Comparison of ENCODE assay signal across 12 cellular contexts in the genomic region with DNA sequence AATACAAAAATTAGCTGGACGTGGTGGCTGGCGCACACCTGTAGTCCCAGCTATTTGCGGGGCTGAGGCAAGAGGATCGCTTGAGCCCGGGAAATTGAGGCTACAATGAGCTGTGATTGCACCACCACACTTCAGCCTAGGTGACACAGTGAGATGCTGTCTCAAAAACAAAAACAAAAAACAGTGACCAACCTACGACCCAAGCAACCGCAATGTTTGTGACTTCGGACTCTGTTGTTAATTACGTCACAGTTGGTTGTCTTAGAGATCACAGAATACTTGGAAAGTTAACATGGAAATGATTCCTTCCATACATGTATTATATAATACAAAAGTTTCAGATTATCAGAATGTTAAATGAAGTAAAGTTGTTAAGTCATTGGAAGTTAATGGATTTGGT.
DNase-seq lines count a peak whose midpoint lies in the region; ATAC-seq and TF ChIP-seq lines count a peak whose summit lies in the region.
"Had no signal": no experiment of that assay in that cellular context is flagged by ENCODE, and none has a peak within 500 bp of the region (broad histone marks: within the 10 kb centered on the region; RNA-seq: fewer than 3 reads in every experiment).

No MANE protein-coding gene starts in this region.

- H3K4me2 ChIP-seq in SK-N-SH, result no peak overlapping the region
- peak overlapping the region; percentile 91 for H3K4me2 ChIP-seq in OCI-LY7 (ENCODE audit: low read length)

- TF ChIP-seq CTCF in SK-N-SH (IDR thresholded peaks at IDR 0.05) (no peak), OCI-LY7 (conservative IDR thresholded peaks at IDR 0.05; ENCODE audit: low read length) (no peak), gastroesophageal sphincter (IDR thresholded peaks at IDR 0.05) (no peak), sigmoid colon (IDR thresholded peaks at IDR 0.05) (no peak)

- H3K27ac ChIP-seq in SK-N-SH (ENCODE audit: low read depth in 2 of 2, low read length in 1 of 2) (peak overlapping the region; percentile 100; a peak in 3 of 4 replicates), OCI-LY7 (ENCODE audit: low read depth, low read length, poor library complexity, severe bottlenecking) (no peak overlapping the region), gastroesophageal sphincter (peak overlapping the region in 3 of 4 donors; percentile 89 to 99 (median 95)), sigmoid colon (peak overlapping the region; percentile 95 to 98 (median 98)), substantia nigra (ENCODE audit: low read depth, low read length, poor library complexity, severe bottlenecking) (no peak overlapping the region)
- H3K27ac ChIP-seq: SJSA1 had no signal

- no peaks in the 10 kb centered on the region for H4K20me1 ChIP-seq in SK-N-SH (ENCODE audit: insufficient read depth)
- H4K20me1 ChIP-seq in OCI-LY7 (ENCODE audit: insufficient read depth, low read length), result no peaks in the 10 kb centered on the region

- TF ChIP-seq POLR2A in gastroesophageal sphincter (IDR thresholded peaks at IDR 0.05) (no peak), sigmoid colon (IDR thresholded peaks at IDR 0.05) (no peak)

- no peaks in the 10 kb centered on the region for H3K27me3 ChIP-seq in SK-N-SH (ENCODE audit: insufficient read depth)
- no peaks in the 10 kb centered on the region for H3K27me3 ChIP-seq in gastroesophageal sphincter
- H3K27me3 ChIP-seq in sigmoid colon, result no peaks in the 10 kb centered on the region
- H3K27me3 ChIP-seq: SJSA1, tibial nerve had no signal

- TF ChIP-seq RAD21 in SK-N-SH (IDR thresholded peaks at IDR 0.05; ENCODE audit: low read length), result no peak

- H3K36me3 ChIP-seq in SK-N-SH (replicated peaks in 1 of 2; ENCODE audit: control insufficient read depth in 1 of 2, insufficient read depth in 2 of 2, low read length in 1 of 2) (peaks cover 0 to 2% of the 10 kb centered on the region in 2 experiments), OCI-LY7 (ENCODE audit: insufficient read depth, low read length) (no peaks in the 10 kb centered on the region), gastroesophageal sphincter (peaks cover 0 to 6% of the 10 kb centered on the region in 2 donors), sigmoid colon (peaks cover 0 to 7% (median 0%) of the 10 kb centered on the region in 4 donors)
- H3K36me3 ChIP-seq: SJSA1 had no signal

- WGBS in SK-N-SH (ENCODE audit: low lambda C conversion rate), result 95% methylated on average over 7 of the region's 9 CpGs
- WGBS in gastroesophageal sphincter (ENCODE audit: low coverage in 1 of 2), 2 donors, result 81 to 83% methylated on average over 2 to 9 of the region's 9 CpGs
- WGBS in sigmoid colon, 2 donors, result 82 to 83% methylated on average over 9 of the region's 9 CpGs

- DNase-seq in SK-N-SH, result no peak
- DNase-seq in OCI-LY7 (ENCODE audit: low spot score), result no peak
- no peak for DNase-seq in sigmoid colon
- no peak for DNase-seq in substantia nigra (lab: John Stamatoyannopoulos, UW)
- DNase-seq in stimulated activated naive CD4-positive, alpha-beta T cell treated with Interleukin-2 at 50 U/mL for 16 hours (lab: John Stamatoyannopoulos, UW), result no peak
- DNase-seq: ACHN, NCI-H526 treated with DMSO at 0.1 percent for 48 hours had no signal

- H3K4me1 ChIP-seq in SK-N-SH (ENCODE audit: control insufficient read depth in 1 of 2, insufficient read depth in 2 of 2, low read depth in 1 of 2, low read length in 1 of 2), result peaks cover 23 to 27% of the 10 kb centered on the region in 2 experiments
- peaks cover 27% of the 10 kb centered on the region for H3K4me1 ChIP-seq in OCI-LY7 (ENCODE audit: insufficient read depth, low read length, poor library complexity, severe bottlenecking)
- H3K4me1 ChIP-seq in gastroesophageal sphincter, result peaks cover 0 to 29% (median 9%) of the 10 kb centered on the region in 3 donors
- H3K4me1 ChIP-seq in sigmoid colon, result peaks cover 0 to 33% (median 28%) of the 10 kb centered on the region in 4 donors

- H3K9me2 ChIP-seq in SK-N-SH (no peaks in the 10 kb centered on the region), OCI-LY7 (ENCODE audit: insufficient read depth, low read length) (no peaks in the 10 kb centered on the region)

- CTCF ChIA-PET in SK-N-SH (lab: Yijun Ruan, JAX) (interaction anchor here (1.0 to 8.6 kb wide), 13 partner anchors 8 to 461 kb away, joined by 3 to 213 read pairs (median 11); no protein-coding TSS in a partner anchor), OCI-LY7 (lab: Charles Lee; ENCODE audit: unreplicated experiment) (no interaction called here)

- H3K79me2 ChIP-seq in SK-N-SH (ENCODE audit: insufficient read depth) (no peaks in the 10 kb centered on the region), OCI-LY7 (ENCODE audit: insufficient read depth, low read depth, low read length) (no peaks in the 10 kb centered on the region)

- BruUV-seq in OCI-LY7 (replicated peaks; lab: Mats Ljungman, UMichigan), result no TSS peak

- POLR2A ChIA-PET in SK-N-SH (lab: Yijun Ruan, JAX) (interaction anchor here (0.6 to 4.5 kb wide), 5 partner anchors 21 to 358 kb away, joined by 4 to 52 read pairs (median 11); a partner anchor contains a TSS), OCI-LY7 (lab: Charles Lee) (interaction anchor here (0.8 to 2.2 kb wide), 6 partner anchors 10 to 446 kb away, joined by 3 to 10 read pairs (median 4); no protein-coding TSS in a partner anchor)

- no peak for TF ChIP-seq EP300 in SK-N-SH (IDR thresholded peaks at IDR 0.05; ENCODE audit: borderline replicate concordance in 1 of 2, low read depth in 1 of 2, low read length in 1 of 2)
- no peak for TF ChIP-seq EP300 in gastroesophageal sphincter (IDR thresholded peaks at IDR 0.05)
- no peak for TF ChIP-seq EP300 in sigmoid colon (IDR thresholded peaks at IDR 0.05)

- ATAC-seq in SK-N-SH treated with all-trans-retinoic acid at 6 μM for 48 hours, result no peak
- ATAC-seq in gastroesophageal sphincter, result no peak
- ATAC-seq in GM21528 (IDR thresholded peaks at IDR 0.05; ENCODE audit: low FRiP score, unreplicated experiment), result no peak

- no peak overlapping the region for H3K4me3 ChIP-seq in SK-N-SH (ENCODE audit: low read depth in 2 of 2, low read length in 1 of 2)
- no peak overlapping the region for H3K4me3 ChIP-seq in OCI-LY7 (ENCODE audit: low read depth, low read length, poor library complexity, severe bottlenecking)
- no peak overlapping the region for H3K4me3 ChIP-seq in gastroesophageal sphincter
- no peak overlapping the region for H3K4me3 ChIP-seq in sigmoid colon
- H3K4me3 ChIP-seq: SJSA1, tibial nerve had no signal

- peaks cover 32% of the 10 kb centered on the region for H3F3A ChIP-seq in SK-N-SH (replicated peaks; ENCODE audit: insufficient read depth)

- no peak overlapping the region for H3K9ac ChIP-seq in SK-N-SH

- H3K9me3 ChIP-seq in SK-N-SH (no peaks in the 10 kb centered on the region), OCI-LY7 (ENCODE audit: low read length) (no peaks in the 10 kb centered on the region), gastroesophageal sphincter (no peaks in the 10 kb centered on the region), sigmoid colon (no peaks in the 10 kb centered on the region)
- H3K9me3 ChIP-seq: SJSA1, tibial nerve had no signal

- intact Hi-C loops in OCI-LY7 (cut with micrococcal nuclease; ENCODE audit: unreplicated experiment), result no loop called here
- intact Hi-C loops in sigmoid colon (cut with DNase I), result loop anchor here (5.0 kb wide), 2 partner anchors 45 to 410 kb away; no protein-coding TSS in a partner anchor

- H2AFZ ChIP-seq in SK-N-SH (ENCODE audit: low read depth) (peak overlapping the region; percentile 80; the same call in 1 of the 2 replicates), OCI-LY7 (ENCODE audit: low read length) (no peak overlapping the region)

TF ChIP-seq in SK-N-SH, 30 proteins besides CTCF, POLR2A, EP300 and RAD21:
- TF ChIP-seq GABPA (IDR thresholded peaks at IDR 0.05; ENCODE audit: low read depth) (no peak), FOXJ3 (CRISPR knock-in tag; IDR thresholded peaks at IDR 0.05) (no peak), FOSL2 (IDR thresholded peaks at IDR 0.05; ENCODE audit: borderline replicate concordance, low read depth) (no peak), TEAD4 (IDR thresholded peaks at IDR 0.05; ENCODE audit: borderline replicate concordance, insufficient read depth) (no peak), ELF1 (IDR thresholded peaks at IDR 0.05) (no peak)
- TF ChIP-seq, protein P1, sequence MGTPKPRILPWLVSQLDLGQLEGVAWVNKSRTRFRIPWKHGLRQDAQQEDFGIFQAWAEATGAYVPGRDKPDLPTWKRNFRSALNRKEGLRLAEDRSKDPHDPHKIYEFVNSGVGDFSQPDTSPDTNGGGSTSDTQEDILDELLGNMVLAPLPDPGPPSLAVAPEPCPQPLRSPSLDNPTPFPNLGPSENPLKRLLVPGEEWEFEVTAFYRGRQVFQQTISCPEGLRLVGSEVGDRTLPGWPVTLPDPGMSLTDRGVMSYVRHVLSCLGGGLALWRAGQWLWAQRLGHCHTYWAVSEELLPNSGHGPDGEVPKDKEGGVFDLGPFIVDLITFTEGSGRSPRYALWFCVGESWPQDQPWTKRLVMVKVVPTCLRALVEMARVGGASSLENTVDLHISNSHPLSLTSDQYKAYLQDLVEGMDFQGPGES (IDR thresholded peaks at IDR 0.05; ENCODE audit: low read depth, low read length), result no peak
TF ChIP-seq in SK-N-SH: peak in this region for 0.

TF ChIP-seq in SK-N-SH treated with all-trans-retinoic acid at 6 μM for 48 hours, 23 proteins besides CTCF, POLR2A, EP300 and RAD21 (continues in another document):
- TF ChIP-seq TCF4 (CRISPR knock-in tag; IDR thresholded peaks at IDR 0.05; ENCODE audit: borderline replicate concordance), result no peak
- TF ChIP-seq ZNF8 (CRISPR knock-in tag; IDR thresholded peaks at IDR 0.05), result no peak
- no peak for TF ChIP-seq SNAI2 (CRISPR knock-in tag; IDR thresholded peaks at IDR 0.05)
- TF ChIP-seq ZNF565 (CRISPR knock-in tag; conservative IDR thresholded peaks at IDR 0.05; ENCODE audit: low read depth), result no peak
- no peak for TF ChIP-seq ZC3H10 (CRISPR knock-in tag; IDR thresholded peaks at IDR 0.05)
- no peak for TF ChIP-seq TOX (CRISPR knock-in tag; IDR thresholded peaks at IDR 0.05; ENCODE audit: borderline replicate concordance)
- no peak for TF ChIP-seq ARNTL (CRISPR knock-in tag; IDR thresholded peaks at IDR 0.05; ENCODE audit: borderline replicate concordance, low read depth)
- TF ChIP-seq OSR1 (CRISPR knock-in tag; IDR thresholded peaks at IDR 0.05), result no peak

Comparison
In these comparisons a context has a peak if more than half of its experiments do, and no peak if none do; other contexts are left out.
1. H3K27ac ChIP-seq: peak in SK-N-SH (2 of 2), gastroesophageal sphincter (3 of 4) and sigmoid colon (4 of 4); none in OCI-LY7 (single experiment) and substantia nigra (single experiment).